In genomic region chr11:44005076-44005800, GRCh38 we compare ENCODE assay signal across 13 cellular contexts.
DNase-seq lines count a peak whose midpoint lies in the region; ATAC-seq and TF ChIP-seq lines count a peak whose summit lies in the region.
"Had no signal": no experiment of that assay in that cellular context is flagged by ENCODE, and none has a peak within 500 bp of the region (broad histone marks: within the 10 kb centered on the region; RNA-seq: fewer than 3 reads in every experiment).

No MANE protein-coding gene starts in this region.

- peak; percentile 46 to 49 for DNase-seq in NCI-H2081 (lab: John Stamatoyannopoulos, UW)
- DNase-seq in NCI-H2081 treated with DMSO at 0.1 percent for 48 hours (lab: John Stamatoyannopoulos, UW), result no peak
- DNase-seq in NCI-H2107 (lab: John Stamatoyannopoulos, UW), result peak; percentile 62
- DNase-seq in coronary artery (ENCODE audit: low spot score), result peak; percentile 68
- DNase-seq in retina, result peak; percentile 79
- DNase-seq in activated naive CD4-positive, alpha-beta T cell treated with Interleukin-2 at 50 U/mL for 16 hours, result no peak
- no peak for DNase-seq in RPMI8226
- DNase-seq: 8988T; activated CD4-positive, alpha-beta T cell treated with anti-CD3 and anti-CD28 coated beads, Interleukin-2, amount 50 U/mL, for 4 hours; natural killer cell; spleen; upper lobe of left lung had no signal

- H3K27ac ChIP-seq in coronary artery, result peak overlapping the region; percentile 7 to 91
- H3K27ac ChIP-seq: spleen, upper lobe of left lung had no signal

- H3K4me3 ChIP-seq in coronary artery, result no peak overlapping the region
- H3K4me3 ChIP-seq: spleen, upper lobe of left lung had no signal

- no peak for ATAC-seq in GM18907 (IDR thresholded peaks at IDR 0.05; ENCODE audit: unreplicated experiment)
- ATAC-seq: natural killer cell had no signal

- no peak for TF ChIP-seq CTCF in coronary artery (IDR thresholded peaks at IDR 0.05)

Comparison
In these comparisons a context has a peak if more than half of its experiments do, and no peak if none do; other contexts are left out.
1. DNase-seq: peak in NCI-H2081 (2 of 2), NCI-H2107 (single experiment), coronary artery (single experiment) and retina (single experiment); none in NCI-H2081 treated with DMSO at 0.1 percent for 48 hours (single experiment), activated naive CD4-positive, alpha-beta T cell treated with Interleukin-2 at 50 U/mL for 16 hours (single experiment) and RPMI8226 (single experiment).